5 cellular contexts compared by ENCODE assay signal in the genomic region with DNA sequence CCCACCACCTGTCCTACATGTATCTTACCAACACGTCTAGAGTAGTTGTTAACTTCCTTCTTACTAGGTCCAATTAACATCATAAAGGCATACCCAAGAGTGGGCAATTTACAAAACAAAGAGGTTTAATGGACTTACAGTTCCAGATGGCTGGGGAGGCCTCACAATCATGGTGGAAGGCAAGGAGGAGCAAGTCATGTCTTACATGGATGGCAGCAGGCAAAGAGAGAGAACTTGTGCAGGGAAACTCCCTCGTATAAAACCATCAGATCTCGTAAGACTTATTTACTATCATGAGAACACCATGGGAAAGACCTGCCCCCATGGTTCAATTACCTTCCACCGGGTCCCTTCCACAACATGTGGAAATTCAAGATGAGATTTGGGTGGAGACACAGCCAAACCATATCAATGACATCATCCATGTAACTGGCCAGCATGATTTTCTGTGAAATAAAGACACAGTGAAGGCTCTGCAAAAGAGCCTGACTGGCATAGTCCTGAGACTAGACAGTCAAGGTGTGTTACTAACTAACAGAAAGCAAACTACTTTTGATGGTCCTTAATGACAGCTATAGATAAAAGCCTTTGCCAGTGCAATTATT. TPM values are rescaled to one million over a fixed set of nuclear protein-coding genes. Genes with fewer than 3 reads are reported as not detected.
A peak's percentile ranks its signal among the peaks of the same experiment; 100 is the strongest.
DNase-seq lines count a peak whose midpoint lies in the region; ATAC-seq, FAIRE-seq and TF ChIP-seq lines count a peak whose summit lies in the region.
"Not testable (repeated sequence)": the region's sequence is repeated elsewhere in the genome, so short reads cannot be mapped to it uniquely, and the experiment has no call there.

No MANE protein-coding gene starts in this region.

- not testable (repeated sequence) for TF ChIP-seq EP300 in K562 (IDR thresholded peaks at IDR 0.05; ENCODE audit: low read length); HepG2 (IDR thresholded peaks at IDR 0.05; ENCODE audit: low read depth in 2 of 2, low read length in 2 of 2); HepG2 (CRISPR knock-in tag; IDR thresholded peaks at IDR 0.05; ENCODE audit: borderline replicate concordance)

- not testable (repeated sequence) for H3K36me3 ChIP-seq in GM23338 (ENCODE audit: insufficient read depth); Karpas-422 (ENCODE audit: insufficient read depth, low read length); K562 (ENCODE audit: control insufficient read depth, insufficient read depth, low read length); cardiac muscle cell; HepG2 (replicated peaks in 1 of 2; ENCODE audit: control insufficient read depth in 1 of 2, insufficient read depth in 2 of 2, low read length in 2 of 2)

- H3K4me3 ChIP-seq in GM23338; K562; cardiac muscle cell; HepG2 (replicated peaks in 1 of 3; ENCODE audit: insufficient read depth in 1 of 3, low read depth in 2 of 3, low read length in 3 of 3): not testable (repeated sequence)
- H3K4me3 ChIP-seq in Karpas-422 (ENCODE audit: low read length) = peak overlapping the region; percentile 47; the same call in 1 of the 2 replicates

- not testable (repeated sequence) for H3F3A ChIP-seq in GM23338 (replicated peaks; ENCODE audit: low read depth)

- not testable (repeated sequence) for DNase-seq in GM23338 (ENCODE audit: low spot score); Karpas-422; K562 (ENCODE audit: extremely low read depth in 1 of 4, low spot score in 3 of 4); cardiac muscle cell (ENCODE audit: low read depth in 1 of 2, low spot score in 1 of 2); HepG2 (ENCODE audit: low spot score)

- H3K4me1 ChIP-seq in GM23338 (ENCODE audit: insufficient read depth); K562 (replicated peaks in 1 of 2; ENCODE audit: control insufficient read depth in 2 of 2, insufficient read depth in 2 of 2, low read length in 2 of 2); cardiac muscle cell (ENCODE audit: low read depth): not testable (repeated sequence)
- H3K4me1 ChIP-seq in Karpas-422 (ENCODE audit: low read length) (peaks cover 26% of the 10 kb centered on the region), HepG2 (ENCODE audit: insufficient read depth, low read length) (peaks cover 43% of the 10 kb centered on the region)

- H3K27ac ChIP-seq in GM23338 (ENCODE audit: low read depth) (peak overlapping the region; percentile 5; the same call in 1 of the 2 replicates), cardiac muscle cell (peak overlapping the region; percentile 17)
- H3K27ac ChIP-seq in Karpas-422 (ENCODE audit: low read length); K562 (ENCODE audit: extremely low read depth, low read depth, low read length); HepG2 (ENCODE audit: extremely low read length, insufficient read depth, low read length): not testable (repeated sequence)

- not testable (repeated sequence) for H3K4me2 ChIP-seq in GM23338; K562 (ENCODE audit: insufficient read depth, low read length)
- H3K4me2 ChIP-seq in Karpas-422 (ENCODE audit: low read depth, low read length, poor library complexity, severe bottlenecking) = peak overlapping the region; percentile 52
- H3K4me2 ChIP-seq in HepG2 (ENCODE audit: low read depth, low read length) = peak overlapping the region; percentile 62

- peaks cover 24% of the 10 kb centered on the region for H3K36me3 Mint-ChIP-seq in GM23338 (ENCODE audit: low read depth)

- not testable (repeated sequence) for BruUV-seq in K562 (replicated peaks; lab: Mats Ljungman, UMichigan); HepG2 (replicated peaks; lab: Mats Ljungman, UMichigan)

- not testable (repeated sequence) for H3K27me3 ChIP-seq in GM23338 (ENCODE audit: insufficient read depth); Karpas-422 (ENCODE audit: low read length); K562 (ENCODE audit: control insufficient read depth in 2 of 2, insufficient read depth in 2 of 2, low read length in 2 of 2); cardiac muscle cell; HepG2 (ENCODE audit: control insufficient read depth in 1 of 2, insufficient read depth in 2 of 2, low read length in 2 of 2)

- POLR2A ChIA-PET in K562 (lab: Yijun Ruan, JAX) (interaction anchor here (1.1 to 2.2 kb wide), 2 partner anchors 11 to 14 kb away, joined by 4 to 12 read pairs; a partner anchor contains a TSS), HepG2 (lab: Yijun Ruan, JAX) (interaction anchor here (1.4 to 2.3 kb wide), 3 partner anchors 11 to 24 kb away, joined by 4 to 31 read pairs (median 8); a partner anchor contains a TSS)

- not testable (repeated sequence) for FAIRE-seq in K562 (lab: Jason Lieb, UNC); HepG2 (lab: Jason Lieb, UNC)

- H3K27me3 Mint-ChIP-seq in GM23338 (ENCODE audit: insufficient read depth, low read depth, poor library complexity) = not testable (repeated sequence)

- 22% methylated on average over 4 of the region's 4 CpGs for WGBS in K562 (ENCODE audit: insufficient coverage, low coverage, missing lambda C conversion rate)
- WGBS in HepG2 (ENCODE audit: low lambda C conversion rate) = 39% methylated on average over 4 of the region's 4 CpGs

- H3K79me2 ChIP-seq in GM23338 (replicated peaks; ENCODE audit: insufficient read depth); Karpas-422 (ENCODE audit: low read length); K562 (ENCODE audit: control insufficient read depth, insufficient read depth, low read length); HepG2 (ENCODE audit: insufficient read depth, low read length): not testable (repeated sequence)

- not testable (repeated sequence) for ATAC-seq in GM23338, K562
- ATAC-seq in HepG2 = peak; percentile 12; the same call in 2 of the 3 replicates

- not testable (repeated sequence) for H3K4me3 Mint-ChIP-seq in GM23338

- not testable (repeated sequence) for TF ChIP-seq POLR2A in K562 (conservative IDR thresholded peaks at IDR 0.05); HepG2 (IDR thresholded peaks at IDR 0.05; ENCODE audit: insufficient read depth in 1 of 2, low read depth in 2 of 2, low read length in 2 of 2)

- H3K4me1 Mint-ChIP-seq in GM23338 = not testable (repeated sequence)

- CTCF ChIA-PET in K562 (lab: Yijun Ruan, JAX; ENCODE audit: low intra/inter-chr PET ratio); HepG2 (lab: Yijun Ruan, JAX; ENCODE audit: low intra/inter-chr PET ratio, low total read pairs): not testable (repeated sequence)

- not testable (repeated sequence) for H2AFZ ChIP-seq in GM23338; K562 (ENCODE audit: low read depth, low read length); HepG2 (ENCODE audit: low read length)
- H2AFZ ChIP-seq in Karpas-422 (ENCODE audit: low read length) = peak overlapping the region; percentile 74; the same call in 1 of the 2 replicates

- in situ Hi-C loops in K562 (cut with MboI); HepG2 (cut with HindIII; ENCODE audit: extremely low pct_ligation_motif_present, low pct_unique_long_range_greater_than_20kb): not testable (repeated sequence)

- H3K27ac Mint-ChIP-seq in GM23338 = not testable (repeated sequence)

- intact Hi-C loops in K562 (cut with micrococcal nuclease) = not testable (repeated sequence)
- intact Hi-C loops in HepG2 (cut with micrococcal nuclease; ENCODE audit: unreplicated experiment) = loop anchor here (1.0 kb wide), 2 partner anchors 11 to 22 kb away; partner anchors contain the start of gene PHF14

- H3K9me3 ChIP-seq in Karpas-422 (ENCODE audit: low read length); K562 (replicated peaks; ENCODE audit: control insufficient read depth, insufficient read depth, low read depth, low read length); cardiac muscle cell (ENCODE audit: low read depth); HepG2 (ENCODE audit: low read length): not testable (repeated sequence)

- not testable (repeated sequence) for H4K20me1 ChIP-seq in GM23338 (replicated peaks; ENCODE audit: insufficient read depth); Karpas-422 (ENCODE audit: insufficient read depth, low read depth, low read length); K562 (replicated peaks; ENCODE audit: control insufficient read depth, insufficient read depth, low read length); HepG2 (ENCODE audit: insufficient read depth, low read length)

- peaks cover 42% of the 10 kb centered on the region for H3K9me3 Mint-ChIP-seq in GM23338

- H3K9me2 ChIP-seq in GM23338 (ENCODE audit: insufficient read depth); Karpas-422 (replicated peaks; ENCODE audit: insufficient read depth, low read length): not testable (repeated sequence)

- H3K9ac ChIP-seq in Karpas-422 (ENCODE audit: low read length); K562 (ENCODE audit: insufficient read depth in 1 of 2, low read depth in 2 of 2, low read length in 2 of 2); HepG2 (ENCODE audit: insufficient read depth, low read depth, low read length): not testable (repeated sequence)

- TF ChIP-seq CTCF in GM23338 (conservative IDR thresholded peaks at IDR 0.05; ENCODE audit: low read depth in 2 of 2); K562 (IDR thresholded peaks at IDR 0.05 in 2 of 3, conservative IDR thresholded peaks at IDR 0.05 in 1 of 3; ENCODE audit: insufficient read depth in 2 of 3, low read depth in 1 of 3, low read length in 3 of 3); cardiac muscle cell (IDR thresholded peaks at IDR 0.05; ENCODE audit: low read depth, low read length); HepG2 (CRISPR knock-in tag; IDR thresholded peaks at IDR 0.05): not testable (repeated sequence)

- TF ChIP-seq RAD21 in K562 (CRISPR knock-in tag; conservative IDR thresholded peaks at IDR 0.05 in 1 of 2, IDR thresholded peaks at IDR 0.05 in 1 of 2); HepG2 (CRISPR knock-in tag; IDR thresholded peaks at IDR 0.05): not testable (repeated sequence)

- not testable (repeated sequence) for H3K9me1 ChIP-seq in K562 (ENCODE audit: control insufficient read depth, insufficient read depth, low read length)

RNA-seq across cellular contexts. Expression of gene PHF14, which starts 22.6 kb away (rescaled TPM):
- total RNA-seq in GM23338 (2014; rRNA removed; shearing (Covaris generic)) = 69.1 and 72.0 TPM in 2 replicates
- polyA plus RNA-seq in GM23338 (2016; fragmentation: Nextera tagmentation; extraction: Ambion mirVana) (87.9 and 88.7 TPM in 2 replicates), K562 (2011; rRNA removed) (29.2 and 38.1 TPM in 2 replicates), K562 (2014; fragmentation: Illumina TruSeq; extraction: Trizol) (31.3 and 41.4 TPM in 2 replicates), K562 (2014; fragmentation: Nextera tagmentation; extraction: Ambion mirVana) (10 to 100 TPM; 27.5 to 27.9 TPM), K562 (2014; rRNA removed) (29.5 and 41.1 TPM in 2 replicates), cardiac muscle cell (28.6 and 35.5 TPM in 2 replicates), HepG2 (2011; rRNA removed) (17.2 and 18.9 TPM in 2 replicates)
- total RNA-seq in Karpas-422 (2014; rRNA removed; shearing (Covaris generic); ENCODE audit: low replicate concordance) = 120 and 182 TPM in 2 replicates
- total RNA-seq in K562 (2011; cell fraction: chromatin; rRNA removed; ENCODE audit: low replicate concordance) = 29.9 and 123 TPM in 2 replicates
- total RNA-seq in K562 (2011; cell fraction: nucleolus; rRNA removed) = 13.3 and 20.3 TPM in 2 replicates
- total RNA-seq in K562 (2011; cell fraction: nucleoplasm; rRNA removed) = 35.9 and 73.1 TPM in 2 replicates
- total RNA-seq in K562 (2014; rRNA removed) (41.1 and 45.9 TPM in 2 replicates), K562 (2014; rRNA removed; fragmentation: Illumina TruSeq; extraction: Trizol) (59.3 and 63.2 TPM in 2 replicates), K562 (2015; rRNA removed; fragmentation: Illumina TruSeq; extraction: Trizol) (66.9 and 67.6 TPM in 2 replicates), K562 (2021) (42.0 and 43.8 TPM in 2 replicates), cardiac muscle cell (24.6 and 31.2 TPM in 2 replicates), HepG2 (2016; rRNA removed; fragmentation: Illumina TruSeq; extraction: Trizol) (68.7 and 70.9 TPM in 2 replicates)
- polyA plus RNA-seq in K562 (2011; cell fraction: cytosol; rRNA removed) = 7.8 and 11.5 TPM in 2 replicates
- 14.5 and 26.3 TPM in 2 replicates for polyA plus RNA-seq in K562 (2011; cell fraction: nucleus; rRNA removed)
- polyA plus RNA-seq in K562 (2012) = 17.7 and 35.7 TPM in 2 replicates
- 105 and 119 TPM in 2 replicates for polyA minus RNA-seq in K562 (2011; rRNA and poly(A)+ RNA removed)
- polyA minus RNA-seq in K562 (2011; cell fraction: cytosol; rRNA and poly(A)+ RNA removed) = 19.0 and 19.7 TPM in 2 replicates
- 68.8 and 136 TPM in 2 replicates for polyA minus RNA-seq in K562 (2011; cell fraction: nucleus; rRNA and poly(A)+ RNA removed)
- total RNA-seq in HepG2 (2016; cell fraction: cytosol; rRNA removed; fragmentation: Illumina TruSeq; extraction: Trizol; ENCODE audit: low read depth) = 31.3 and 38.5 TPM in 2 replicates
- total RNA-seq in HepG2 (2016; cell fraction: insoluble cytoplasmic fraction; rRNA removed; fragmentation: Illumina TruSeq; extraction: Trizol) = 64.2 and 75.5 TPM in 2 replicates
- total RNA-seq in HepG2 (2016; cell fraction: membrane; rRNA removed; fragmentation: Illumina TruSeq; extraction: Trizol) = 23.9 and 24.4 TPM in 2 replicates
- total RNA-seq in HepG2 (2016; cell fraction: nucleus; rRNA removed; fragmentation: Illumina TruSeq; extraction: Trizol) = 135 and 151 TPM in 2 replicates
- 7.8 and 12.6 TPM in 2 replicates for polyA plus RNA-seq in HepG2 (2011; cell fraction: cytosol; rRNA removed)
- 14.0 and 22.1 TPM in 2 replicates for polyA plus RNA-seq in HepG2 (2011; cell fraction: nucleus; rRNA removed)
- polyA plus RNA-seq in HepG2 (2012) = 21.4 and 24.8 TPM in 2 replicates
- 4.1 and 4.2 TPM in 2 replicates for polyA plus RNA-seq in HepG2 (2016; cell fraction: cytosol; fragmentation: Illumina TruSeq; extraction: Trizol; ENCODE audit: low read depth)
- 59.1 and 71.5 TPM in 2 replicates for polyA plus RNA-seq in HepG2 (2016; cell fraction: insoluble cytoplasmic fraction; fragmentation: Illumina TruSeq; extraction: Trizol; ENCODE audit: low read depth)
- polyA plus RNA-seq in HepG2 (2016; cell fraction: membrane; fragmentation: Illumina TruSeq; extraction: Trizol; ENCODE audit: low read depth) = 7.1 and 7.7 TPM in 2 replicates
- 57.6 and 63.1 TPM in 2 replicates for polyA plus RNA-seq in HepG2 (2016; cell fraction: nucleus; fragmentation: Illumina TruSeq; extraction: Trizol; ENCODE audit: insufficient read depth, low read depth)
- 12.5 and 23.0 TPM in 2 replicates for polyA minus RNA-seq in HepG2 (2011; rRNA and poly(A)+ RNA removed; ENCODE audit: low replicate concordance)
- polyA minus RNA-seq in HepG2 (2011; cell fraction: cytosol; rRNA and poly(A)+ RNA removed) = 10.9 and 16.9 TPM in 2 replicates
- polyA minus RNA-seq in HepG2 (2011; cell fraction: nucleus; rRNA and poly(A)+ RNA removed) = 221 and 230 TPM in 2 replicates
